In the genomic region with DNA sequence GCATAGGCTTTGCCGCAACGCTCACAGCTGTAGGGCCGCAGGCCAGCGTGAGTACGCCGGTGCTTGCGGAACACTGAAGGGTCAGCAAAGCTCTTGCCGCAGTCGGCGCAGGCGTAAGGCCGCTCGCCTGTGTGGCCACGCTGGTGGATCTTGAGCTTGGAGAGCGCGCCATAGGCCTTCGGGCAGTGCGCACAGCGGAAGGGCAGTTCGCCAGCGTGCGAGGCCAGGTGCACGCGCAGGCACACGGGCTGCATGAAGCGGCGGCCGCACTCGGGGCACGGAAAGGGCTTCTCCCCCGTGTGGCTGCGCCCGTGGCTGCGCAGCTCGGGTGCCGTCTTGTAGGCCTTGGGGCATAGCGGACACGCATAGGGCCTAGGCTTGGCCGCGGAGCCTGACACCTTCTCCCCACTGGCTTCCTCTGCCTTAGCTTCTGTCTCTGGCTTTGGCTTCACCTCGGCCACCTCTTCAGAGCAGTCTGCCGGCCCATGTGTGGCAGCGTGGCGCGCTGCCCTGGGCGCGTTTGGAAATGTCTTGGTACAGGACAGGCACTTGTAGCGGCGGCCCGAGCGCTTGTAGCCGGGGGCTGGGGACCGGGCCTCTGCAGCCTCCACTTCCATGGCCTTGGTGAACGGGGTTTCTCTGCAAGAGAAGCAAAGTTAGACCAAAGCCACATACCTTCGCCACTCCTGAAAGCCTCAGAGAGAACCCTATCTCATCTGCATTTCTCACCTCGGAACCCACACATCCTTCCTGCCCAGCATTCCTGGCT, we compare ENCODE assay signal across 11 cellular contexts. TPM values are rescaled to one million over a fixed set of nuclear protein-coding genes. Genes with fewer than 3 reads are reported as not detected.
DNase-seq lines count a peak whose midpoint lies in the region; ATAC-seq and TF ChIP-seq lines count a peak whose summit lies in the region.
"Had no signal": no experiment of that assay in that cellular context is flagged by ENCODE, and none has a peak within 500 bp of the region (broad histone marks: within the 10 kb centered on the region; RNA-seq: fewer than 3 reads in every experiment).

No MANE protein-coding gene starts in this region.

- no peak overlapping the region for H3K4me3 ChIP-seq in breast epithelium
- no peak overlapping the region for H3K4me3 ChIP-seq in adrenal gland
- H3K4me3 ChIP-seq in lower lobe of right lung = peak overlapping the region; percentile 14
- H3K4me3 ChIP-seq in tibial nerve = no peak overlapping the region

- peaks cover 57% of the 10 kb centered on the region for H3K36me3 Mint-ChIP-seq in MCF 10A (ENCODE audit: insufficient read depth, unreplicated experiment)

- H3K9me3 Mint-ChIP-seq in MCF 10A (ENCODE audit: unreplicated experiment) = no peaks in the 10 kb centered on the region

- intact Hi-C loops in MCF 10A (cut with micrococcal nuclease) (no loop called here), breast epithelium (cut with DNase I; ENCODE audit: low total_unique reads) (no loop called here), adrenal gland (cut with DNase I) (no loop called here), lower lobe of right lung (cut with DNase I) (no loop called here)

- H3K36me3 ChIP-seq in breast epithelium (no peaks in the 10 kb centered on the region), adrenal gland (replicated peaks in 1 of 2) (peaks cover 0 to 32% of the 10 kb centered on the region in 2 donors), lower lobe of right lung (peaks cover 33% of the 10 kb centered on the region), tibial nerve (peaks cover 3 to 41% (median 14%) of the 10 kb centered on the region in 3 donors)

- H3K27me3 Mint-ChIP-seq in MCF 10A (ENCODE audit: insufficient read depth, unreplicated experiment) = no peaks in the 10 kb centered on the region

- H3K4me3 Mint-ChIP-seq in MCF 10A (ENCODE audit: unreplicated experiment) = peak overlapping the region; percentile 38

- DNase-seq in MCF 10A (ENCODE audit: unreplicated experiment) = no peak
- no peak for DNase-seq in breast epithelium (ENCODE audit: low spot score in 2 of 2)
- DNase-seq in adrenal gland = no peak
- DNase-seq in lower lobe of right lung = peak; percentile 44
- DNase-seq in tibial nerve (ENCODE audit: low spot score in 2 of 2) = no peak
- DNase-seq in MV-4-11 (lab: John Stamatoyannopoulos, UW) = no peak
- no peak for DNase-seq in activated CD8-positive, alpha-beta memory T cell treated with anti-CD3 and anti-CD28 coated beads, Interleukin-2, amount 50 U/mL, for 4 hours
- DNase-seq: erythroblast; NCI-H1436; stimulated activated CD4-positive, alpha-beta T cell treated with anti-CD3 and anti-CD28 coated beads, Interleukin-4, amount 100 ng/mL, for 1 hour had no signal

- H3K4me1 Mint-ChIP-seq in MCF 10A (ENCODE audit: insufficient read depth, unreplicated experiment) = peaks cover 17% of the 10 kb centered on the region

- peak overlapping the region; percentile 94 for H3K27ac Mint-ChIP-seq in MCF 10A (ENCODE audit: low read depth, unreplicated experiment)

- H3K27ac ChIP-seq in breast epithelium (peak overlapping the region in 1 of 2 donors; percentile 71), adrenal gland (peak overlapping the region in 4 of 5 donors; percentile 40 to 90 (median 76)), lower lobe of right lung (peak overlapping the region; percentile 64), tibial nerve (peak overlapping the region in 3 of 4 donors; percentile 53 to 71 (median 62))

- TF ChIP-seq EP300 in tibial nerve (IDR thresholded peaks at IDR 0.05) = no peak

- TF ChIP-seq POLR2A in breast epithelium (IDR thresholded peaks at IDR 0.05) = no peak
- no peak for TF ChIP-seq POLR2A in adrenal gland (IDR thresholded peaks at IDR 0.05)
- no peak for TF ChIP-seq POLR2A in tibial nerve (IDR thresholded peaks at IDR 0.05)

- no peak for TF ChIP-seq CTCF in MCF 10A (IDR thresholded peaks at IDR 0.05; ENCODE audit: unreplicated experiment)
- TF ChIP-seq CTCF in breast epithelium (IDR thresholded peaks at IDR 0.05) = no peak
- TF ChIP-seq CTCF in adrenal gland (IDR thresholded peaks at IDR 0.05) = no peak
- no peak for TF ChIP-seq CTCF in lower lobe of right lung (IDR thresholded peaks at IDR 0.05)
- no peak for TF ChIP-seq CTCF in tibial nerve (IDR thresholded peaks at IDR 0.05)

- peak; percentile 28 to 41 for ATAC-seq in lower lobe of right lung
- no peak for ATAC-seq in GM19035 (IDR thresholded peaks at IDR 0.05; ENCODE audit: unreplicated experiment)

- H3K9me3 ChIP-seq in breast epithelium (no peaks in the 10 kb centered on the region), adrenal gland (replicated peaks in 1 of 3) (no peaks in the 10 kb centered on the region), lower lobe of right lung (no peaks in the 10 kb centered on the region), tibial nerve (no peaks in the 10 kb centered on the region)

- 85 to 97% (median 92%) methylated on average over 17 to 56 of the region's 56 CpGs for WGBS in adrenal gland, 4 donors
- WGBS in tibial nerve, 2 donors = 93% methylated on average over 52 to 53 of the region's 56 CpGs

- POLR2A ChIA-PET in MCF 10A (lab: Yijun Ruan, JAX) = interaction anchor here (0.5 to 3.2 kb wide), 5 partner anchors 9 to 121 kb away, joined by 3 to 18 read pairs (median 3); a partner anchor contains a TSS

- BruUV-seq in MCF 10A (replicated peaks; lab: Mats Ljungman, UMichigan) = TSS peak; percentile 13

- H3K4me1 ChIP-seq in breast epithelium (no peaks in the 10 kb centered on the region), adrenal gland (replicated peaks in 1 of 2) (peaks cover 0 to 11% of the 10 kb centered on the region in 2 donors), lower lobe of right lung (peaks cover 13% of the 10 kb centered on the region), tibial nerve (peaks cover 0 to 22% (median 6%) of the 10 kb centered on the region in 4 donors)

- H3K27me3 ChIP-seq in breast epithelium (no peaks in the 10 kb centered on the region), adrenal gland (no peaks in the 10 kb centered on the region), lower lobe of right lung (ENCODE audit: low read depth) (no peaks in the 10 kb centered on the region), tibial nerve (no peaks in the 10 kb centered on the region)

- CTCF ChIA-PET in MCF 10A (lab: Yijun Ruan, JAX) = interaction anchor here (0.5 to 1.9 kb wide), 3 partner anchors 8 to 200 kb away, joined by 3 to 17 read pairs (median 5); a partner anchor contains a TSS

RNA-seq across cellular contexts. Expression of a gene that starts 10.0 kb away (rescaled TPM):
- total RNA-seq in MCF 10A (2022) = 11.9 and 15.1 TPM in 2 replicates
- total RNA-seq in breast epithelium = 1 to 10 TPM; 6.7 to 8.9 (median 8.8) TPM
- total RNA-seq in adrenal gland = 10 to 100 TPM; 10.6 to 29.5 (median 12.7) TPM
- 10 to 100 TPM in 2 of 3 donors, 1 to 10 TPM in 1; 6.2 to 19.5 (median 11.7) TPM for polyA plus RNA-seq in adrenal gland
- total RNA-seq in lower lobe of right lung = 8.2 TPM
- total RNA-seq in tibial nerve = 10 to 100 TPM; 15.5 to 20.3 (median 16.7) TPM

RNA-seq across cellular contexts. Expression of a gene that starts 10.2 kb away (rescaled TPM):
- total RNA-seq in MCF 10A (2022) = 12.6 and 15.2 TPM in 2 replicates
- total RNA-seq in breast epithelium = 10 to 100 TPM; 12.5 to 17.3 (median 13.1) TPM
- 10 to 100 TPM; 11.8 to 17.8 (median 14.5) TPM for total RNA-seq in adrenal gland
- polyA plus RNA-seq in adrenal gland = 10 to 100 TPM in 1 of 3 donors, 1 to 10 TPM in 2; 3.1 to 15.4 (median 3.7) TPM
- 23.1 TPM for total RNA-seq in lower lobe of right lung
- total RNA-seq in tibial nerve = 10 to 100 TPM; 13.4 to 22.5 (median 20.0) TPM

RNA-seq across cellular contexts. Expression of a gene that starts 24.7 kb away (rescaled TPM):
- 4.4 and 5.5 TPM in 2 replicates for total RNA-seq in MCF 10A (2022)
- total RNA-seq in breast epithelium = 1 to 10 TPM; 1.3 to 2.0 (median 1.3) TPM
- 1 to 10 TPM in 4 of 8 donors, under 1 TPM in 4; 0.18 to 3.0 (median 1.0) TPM for total RNA-seq in adrenal gland
- 10 to 100 TPM in 1 of 3 donors, 1 to 10 TPM in 1, under 1 TPM in 1; 0.29 to 11.0 (median 3.1) TPM for polyA plus RNA-seq in adrenal gland
- 2.4 TPM for total RNA-seq in lower lobe of right lung
- total RNA-seq in tibial nerve = 1 to 10 TPM; 1.3 to 5.4 (median 3.1) TPM

RNA-seq across cellular contexts. Expression of a gene that starts 30.6 kb away (rescaled TPM):
- total RNA-seq in MCF 10A (2022) = 64.7 and 66.3 TPM in 2 replicates
- 100 to 1,000 TPM in 1 of 3 donors, 10 to 100 TPM in 2; 82.6 to 143 (median 86.3) TPM for total RNA-seq in breast epithelium
- 100 to 1,000 TPM in 7 of 8 donors, 10 to 100 TPM in 1; 63.5 to 267 (median 155) TPM for total RNA-seq in adrenal gland
- polyA plus RNA-seq in adrenal gland = 100 to 1,000 TPM in 1 of 3 donors, 10 to 100 TPM in 2; 69.5 to 120 (median 82.1) TPM
- total RNA-seq in lower lobe of right lung = 65.6 TPM
- total RNA-seq in tibial nerve = 100 to 1,000 TPM; 114 to 180 (median 136) TPM

RNA-seq across cellular contexts. Expression of a gene that starts 30.7 kb away (rescaled TPM):
- total RNA-seq in MCF 10A (2022) (66.7 and 89.2 TPM in 2 replicates), breast epithelium (10 to 100 TPM; 44.3 to 59.0 (median 52.2) TPM), adrenal gland (10 to 100 TPM; 25.0 to 99.5 (median 51.0) TPM), lower lobe of right lung (86.1 TPM), tibial nerve (10 to 100 TPM; 50.7 to 69.3 (median 63.9) TPM)
- polyA plus RNA-seq in adrenal gland = 100 to 1,000 TPM in 2 of 3 donors, 10 to 100 TPM in 1; 48.4 to 225 (median 152) TPM
